Comparison of ENCODE assay signal across 9 cellular contexts in the genomic region with DNA sequence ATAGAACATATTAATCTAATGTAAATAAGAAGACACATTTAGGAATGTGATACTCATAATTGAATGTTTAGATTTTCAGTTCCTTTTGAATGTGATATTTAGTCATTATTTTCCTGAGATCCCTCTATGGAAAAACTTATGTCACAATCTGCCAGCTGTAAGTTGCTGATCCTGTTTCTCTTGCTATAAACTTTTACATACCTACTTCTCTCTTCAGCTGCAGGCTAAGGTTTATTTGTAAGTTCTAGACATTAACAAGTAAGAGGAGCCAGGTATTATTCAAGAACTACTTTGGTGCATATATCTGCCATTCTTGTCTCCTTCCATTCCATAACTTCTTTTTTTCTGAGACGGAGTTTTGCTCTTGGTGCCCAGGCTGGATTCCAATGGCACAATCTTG.
"Had no signal": no experiment of that assay in that cellular context is flagged by ENCODE, and none has a peak within 500 bp of the region (broad histone marks: within the 10 kb centered on the region; RNA-seq: fewer than 3 reads in every experiment).

No MANE protein-coding gene starts in this region.

- H2AFZ ChIP-seq: GM23248 had no signal

- H3K27me3 Mint-ChIP-seq: IgD-negative memory B cell had no signal

- H3K4me1 Mint-ChIP-seq: IgD-negative memory B cell had no signal

- H3K9ac ChIP-seq: GM23248 had no signal

- H3K36me3 ChIP-seq: HAP-1 had no signal

- DNase-seq: GM23248, GOT3, H7, HFFc6 had no signal

- H3K4me3 ChIP-seq: GM23248, HAP-1 had no signal

- H3K27ac ChIP-seq: GM23248, HL-60 had no signal

- H3K4me3 Mint-ChIP-seq: HFFc6, IgD-negative memory B cell had no signal

- H3K9me3 Mint-ChIP-seq: HFFc6 had no signal

- H3K9me3 ChIP-seq: HAP-1 had no signal

- H3K4me1 ChIP-seq: HAP-1 had no signal

- H3K27ac Mint-ChIP-seq: HFFc6, IgD-negative memory B cell had no signal

- H3K36me3 Mint-ChIP-seq: IgD-negative memory B cell had no signal

- ATAC-seq: HCT116, HepG2 had no signal
